Comparison of ENCODE assay signal across 10 cellular contexts in genomic region chr17:57984936-57985674, GRCh38. TPM values are rescaled to one million over a fixed set of nuclear protein-coding genes. Genes with fewer than 3 reads are reported as not detected.
A peak's percentile ranks its signal among the peaks of the same experiment; 100 is the strongest.
DNase-seq lines count a peak whose midpoint lies in the region; ATAC-seq, FAIRE-seq and TF ChIP-seq lines count a peak whose summit lies in the region.
"Had no signal": no experiment of that assay in that cellular context is flagged by ENCODE, and none has a peak within 500 bp of the region (broad histone marks: within the 10 kb centered on the region; RNA-seq: fewer than 3 reads in every experiment).

No MANE protein-coding gene starts in this region.

- peak overlapping the region; percentile 87 for H3K4me3 ChIP-seq in A673 (ENCODE audit: low read depth, low read length, poor library complexity, severe bottlenecking)
- H3K4me3 ChIP-seq in HCT116 (replicated peaks in 1 of 2; ENCODE audit: low read depth in 1 of 2, low read length in 2 of 2): peak overlapping the region in 1 of 2 experiments; percentile 23; a peak in 2 of 4 replicates

- intact Hi-C loops in A673 (cut with micrococcal nuclease; ENCODE audit: unreplicated experiment): loop anchor here (5.0 kb wide), 1 partner anchor 33 kb away; no protein-coding TSS in a partner anchor
- intact Hi-C loops in HCT116 (cut with micrococcal nuclease): loop anchor here (5.0 kb wide), 1 partner anchor 108 kb away; no protein-coding TSS in a partner anchor

- H4K20me1 ChIP-seq in HCT116 (ENCODE audit: insufficient read depth): no peaks in the 10 kb centered on the region

- BruUV-seq in A673 (replicated peaks; lab: Mats Ljungman, UMichigan): no TSS peak
- no TSS peak for BruUV-seq in HCT116 (replicated peaks; lab: Mats Ljungman, UMichigan)

- H3K36me3 ChIP-seq in A673 (ENCODE audit: insufficient read depth, low read length, poor library complexity, severe bottlenecking) (peaks cover 29% of the 10 kb centered on the region), HCT116 (ENCODE audit: control insufficient read depth in 1 of 2, insufficient read depth in 2 of 2, low read length in 2 of 2) (peaks cover 12 to 48% of the 10 kb centered on the region in 2 experiments)

- no peak for ATAC-seq in HCT116
- no peak for ATAC-seq in central memory CD8-positive, alpha-beta T cell (replicated peaks; ENCODE audit: extremely low read depth, poor library complexity, severe bottlenecking)
- no peak for ATAC-seq in natural killer cell treated with Interleukin-12 subunit alpha and Interleukin-12 subunit beta and Interleukin-15 and Interleukin-18, amount 100 ng/mL, for 72 hours
- no peak for ATAC-seq in HG03108 (IDR thresholded peaks at IDR 0.05; ENCODE audit: unreplicated experiment)
- no peak for ATAC-seq in HG02759 (IDR thresholded peaks at IDR 0.05; ENCODE audit: unreplicated experiment)
- no peak for ATAC-seq in HG02798 (IDR thresholded peaks at IDR 0.05; ENCODE audit: poor library complexity, unreplicated experiment)

- peak overlapping the region; percentile 76 for H3K9ac ChIP-seq in HCT116 (ENCODE audit: low read length)

- POLR2A ChIA-PET in A673 (lab: Charles Lee; ENCODE audit: low non-redundant PET) (interaction anchor here (0.7 kb wide), 1 partner anchor 8 kb away, joined by 3 read pairs; no protein-coding TSS in a partner anchor), HCT116 (lab: Charles Lee) (interaction anchor here (0.9 to 1.1 kb wide), 2 partner anchors 22 to 26 kb away, joined by 3 read pairs; partner anchors contain the start of gene SRSF1)

- no peak for TF ChIP-seq RAD21 in HCT116 (IDR thresholded peaks at IDR 0.05; ENCODE audit: low read depth)

- H3K27me3 ChIP-seq in A673 (replicated peaks; ENCODE audit: insufficient read depth, low read depth, low read length, poor library complexity) (no peaks in the 10 kb centered on the region), HCT116 (ENCODE audit: insufficient read depth, low read length) (no peaks in the 10 kb centered on the region)

- H3K36me3 Mint-ChIP-seq in central memory CD8-positive, alpha-beta T cell (ENCODE audit: insufficient read depth): peaks cover 35% of the 10 kb centered on the region
- H3K36me3 Mint-ChIP-seq in natural killer cell treated with Interleukin-12 subunit alpha and Interleukin-12 subunit beta and Interleukin-15 and Interleukin-18, amount 100 ng/mL, for 72 hours: peaks cover 22% of the 10 kb centered on the region

- peaks cover 44% of the 10 kb centered on the region for H3K4me1 ChIP-seq in A673 (ENCODE audit: insufficient read depth, low read length, poor library complexity, severe bottlenecking)
- peaks cover 38 to 44% of the 10 kb centered on the region in 2 experiments for H3K4me1 ChIP-seq in HCT116 (ENCODE audit: control insufficient read depth in 1 of 2, insufficient read depth in 2 of 2, low read length in 2 of 2)

- peak overlapping the region; percentile 42 for H3K4me3 Mint-ChIP-seq in central memory CD8-positive, alpha-beta T cell
- peak overlapping the region; percentile 94 for H3K4me3 Mint-ChIP-seq in natural killer cell treated with Interleukin-12 subunit alpha and Interleukin-12 subunit beta and Interleukin-15 and Interleukin-18, amount 100 ng/mL, for 72 hours

- H3K27me3 Mint-ChIP-seq in central memory CD8-positive, alpha-beta T cell: no peaks in the 10 kb centered on the region
- H3K27me3 Mint-ChIP-seq in natural killer cell treated with Interleukin-12 subunit alpha and Interleukin-12 subunit beta and Interleukin-15 and Interleukin-18, amount 100 ng/mL, for 72 hours: no peaks in the 10 kb centered on the region

- no peak overlapping the region for H2AFZ ChIP-seq in HCT116 (ENCODE audit: low read depth, low read length, poor library complexity, severe bottlenecking)

- H3K4me2 ChIP-seq in HCT116 (ENCODE audit: low read length): peak overlapping the region; percentile 89

- no peaks in the 10 kb centered on the region for H3K9me2 ChIP-seq in HCT116 (ENCODE audit: insufficient read depth)

- H3K79me2 ChIP-seq in HCT116 (ENCODE audit: insufficient read depth, low read length): peaks cover 75% of the 10 kb centered on the region

- H3K27ac Mint-ChIP-seq in central memory CD8-positive, alpha-beta T cell (ENCODE audit: low read depth): no peak overlapping the region
- H3K27ac Mint-ChIP-seq in natural killer cell treated with Interleukin-12 subunit alpha and Interleukin-12 subunit beta and Interleukin-15 and Interleukin-18, amount 100 ng/mL, for 72 hours: peak overlapping the region in 1 of 2 donors; percentile 32

- peaks cover 78% of the 10 kb centered on the region for H3K4me1 Mint-ChIP-seq in central memory CD8-positive, alpha-beta T cell
- peaks cover 66 to 81% of the 10 kb centered on the region in 2 donors for H3K4me1 Mint-ChIP-seq in natural killer cell treated with Interleukin-12 subunit alpha and Interleukin-12 subunit beta and Interleukin-15 and Interleukin-18, amount 100 ng/mL, for 72 hours (ENCODE audit: low read depth in 2 of 2)

- no peak for TF ChIP-seq POLR2A in HCT116 (IDR thresholded peaks at IDR 0.05; ENCODE audit: borderline replicate concordance, extremely low read depth, insufficient read depth, insufficient read length)
- TF ChIP-seq POLR2A in GM12891 (IDR thresholded peaks at IDR 0.05; ENCODE audit: low read depth, low read length): no peak

- RAD21 ChIA-PET in HCT116 (lab: Charles Lee; ENCODE audit: low non-redundant PET in 1 of 2, low total read pairs in 2 of 2, uncharacterized antibody in 2 of 2, unreplicated experiment in 2 of 2): interaction anchor here in 1 of 2 experiments (1.0 kb wide), 1 partner anchor 125 kb away, joined by 4 read pairs; no protein-coding TSS in a partner anchor

- DNase-seq in A673 (ENCODE audit: low spot score) (no peak), HCT116 (ENCODE audit: low read depth, low spot score) (no peak), GM12891 (ENCODE audit: insufficient read length, low spot score) (no peak)
- DNase-seq in central memory CD8-positive, alpha-beta T cell (ENCODE audit: low spot score in 2 of 2): no peak
- no peak for DNase-seq in natural killer cell treated with Interleukin-12 subunit alpha and Interleukin-12 subunit beta and Interleukin-15 and Interleukin-18, amount 100 ng/mL, for 72 hours (ENCODE audit: low spot score)
- DNase-seq: NCI-H1092 treated with DMSO at 0.1 percent for 48 hours; stimulated activated CD4-positive, alpha-beta T cell treated with anti-CD3 and anti-CD28 coated beads, Interleukin-12 subunit alpha, Interleukin-12 subunit beta, amount 100 ng/mL, for 4 hours had no signal

- no peak for FAIRE-seq in GM12891 (lab: Jason Lieb, UNC)

- CTCF ChIA-PET in A673 (lab: Charles Lee): interaction anchor here (1.5 kb wide), 1 partner anchor 127 kb away, joined by 3 read pairs; no protein-coding TSS in a partner anchor
- CTCF ChIA-PET in HCT116 (lab: Charles Lee): interaction anchor here (0.7 to 2.5 kb wide), 4 partner anchors 14 to 127 kb away, joined by 3 to 14 read pairs (median 10); no protein-coding TSS in a partner anchor

- TF ChIP-seq CTCF in A673 (conservative IDR thresholded peaks at IDR 0.05; ENCODE audit: low read depth, low read length): no peak
- no peak for TF ChIP-seq CTCF in HCT116 (IDR thresholded peaks at IDR 0.05 in 2 of 3, conservative IDR thresholded peaks at IDR 0.05 in 1 of 3; ENCODE audit: borderline replicate concordance in 1 of 3, insufficient read depth in 1 of 3, low read depth in 2 of 3, low read length in 2 of 3)

- H3K27ac ChIP-seq in A673 (ENCODE audit: low read depth, low read length, poor library complexity, severe bottlenecking) (peak overlapping the region; percentile 43), HCT116 (ENCODE audit: low read depth, low read length) (peak overlapping the region; percentile 96; the same call in 1 of the 2 replicates)

- no peaks in the 10 kb centered on the region for H3K9me3 Mint-ChIP-seq in central memory CD8-positive, alpha-beta T cell
- no peaks in the 10 kb centered on the region for H3K9me3 Mint-ChIP-seq in natural killer cell treated with Interleukin-12 subunit alpha and Interleukin-12 subunit beta and Interleukin-15 and Interleukin-18, amount 100 ng/mL, for 72 hours

- H3K9me3 ChIP-seq in A673 (ENCODE audit: low read depth, low read length, poor library complexity, severe bottlenecking): no peaks in the 10 kb centered on the region
- no peaks in the 10 kb centered on the region for H3K9me3 ChIP-seq in HCT116 (ENCODE audit: control insufficient read depth in 1 of 2, insufficient read depth in 1 of 2, low read depth in 1 of 2, low read length in 2 of 2)

TF ChIP-seq in HCT116, 20 proteins besides CTCF, POLR2A, EP300 and RAD21 (continues in another document):
- TF ChIP-seq EZH2phosphoT487 (IDR thresholded peaks at IDR 0.05; ENCODE audit: borderline replicate concordance) (no peak), TCF7L2 (IDR thresholded peaks at IDR 0.05; ENCODE audit: borderline replicate concordance, extremely low read depth, insufficient read depth, insufficient read length) (peak; percentile 29), CBX3 (IDR thresholded peaks at IDR 0.05; ENCODE audit: low read depth) (0 out of 2 replicates have a peak, but pooled peaks have one; percentile 2), ELF1 (IDR thresholded peaks at IDR 0.05; ENCODE audit: borderline replicate concordance, low read depth) (no peak; the same call in 1 of the 2 replicates), ZFX (IDR thresholded peaks at IDR 0.05) (no peak)

TF ChIP-seq in GM12891, 5 proteins besides CTCF, POLR2A, EP300 and RAD21:
- TF ChIP-seq SPI1 (IDR thresholded peaks at IDR 0.05; ENCODE audit: low read depth, low read length) (no peak), TAF1 (IDR thresholded peaks at IDR 0.05; ENCODE audit: low read depth, low read length) (no peak), PAX5 (IDR thresholded peaks at IDR 0.05; ENCODE audit: insufficient read depth, low read length, severe bottlenecking) (no peak), POLR2AphosphoS5 (IDR thresholded peaks at IDR 0.05; ENCODE audit: low read depth, low read length) (no peak), POU2F2 (IDR thresholded peaks at IDR 0.05; ENCODE audit: low read depth, low read length) (no peak)

RNA-seq across cellular contexts. Expression of gene VEZF1, which starts 2.9 kb away (rescaled TPM):
- total RNA-seq in A673 (2021) (75.7 and 77.7 TPM in 2 replicates), HCT116 (2021; ENCODE audit: unreplicated experiment) (70.2 TPM)
- polyA plus RNA-seq in HCT116 (2012): 50.5 and 55.6 TPM in 2 replicates
- 10 to 100 TPM; 29.1 to 31.8 TPM for total RNA-seq in natural killer cell treated with Interleukin-12 subunit alpha and Interleukin-12 subunit beta and Interleukin-15 and Interleukin-18, amount 100 ng/mL, for 72 hours
- polyA plus RNA-seq in GM12891 (2012; ENCODE audit: low read depth, missing spikeins): 9.9 TPM

RNA-seq across cellular contexts. Expression of gene SRSF1, which starts 21.9 kb away (rescaled TPM):
- 491 and 512 TPM in 2 replicates for total RNA-seq in A673 (2021)
- total RNA-seq in HCT116 (2021; ENCODE audit: unreplicated experiment): 434 TPM
- 157 and 231 TPM in 2 replicates for polyA plus RNA-seq in HCT116 (2012)
- total RNA-seq in natural killer cell treated with Interleukin-12 subunit alpha and Interleukin-12 subunit beta and Interleukin-15 and Interleukin-18, amount 100 ng/mL, for 72 hours: 100 to 1,000 TPM; 327 to 426 TPM
- polyA plus RNA-seq in GM12891 (2012; ENCODE audit: low read depth, missing spikeins): 154 TPM

RNA-seq across cellular contexts. Expression of gene CUEDC1, which starts 29.9 kb away (rescaled TPM):
- 53.5 and 55.6 TPM in 2 replicates for total RNA-seq in A673 (2021)
- total RNA-seq in HCT116 (2021; ENCODE audit: unreplicated experiment): 60.2 TPM
- 54.1 and 58.2 TPM in 2 replicates for polyA plus RNA-seq in HCT116 (2012)
- total RNA-seq in natural killer cell treated with Interleukin-12 subunit alpha and Interleukin-12 subunit beta and Interleukin-15 and Interleukin-18, amount 100 ng/mL, for 72 hours: under 1 TPM in 1 of 2 donors, not detected in 1; 0.19 TPM
- 0.78 TPM for polyA plus RNA-seq in GM12891 (2012; ENCODE audit: low read depth, missing spikeins)

Comparison
In these comparisons a context has a peak if more than half of its experiments do, and no peak if none do; other contexts are left out.
1. RNA of gene CUEDC1, which starts 29.9 kb away (total RNA-seq): 60.2 TPM in HCT116 (single experiment) and 53.5 to 55.6 TPM in A673; 0.19 TPM in natural killer cell treated with Interleukin-12 subunit alpha and Interleukin-12 subunit beta and Interleukin-15 and Interleukin-18, amount 100 ng/mL, for 72 hours; every median in the first group is over 10 times any median in the second.